Comparison of ENCODE assay signal across 8 cellular contexts in the genomic region with DNA sequence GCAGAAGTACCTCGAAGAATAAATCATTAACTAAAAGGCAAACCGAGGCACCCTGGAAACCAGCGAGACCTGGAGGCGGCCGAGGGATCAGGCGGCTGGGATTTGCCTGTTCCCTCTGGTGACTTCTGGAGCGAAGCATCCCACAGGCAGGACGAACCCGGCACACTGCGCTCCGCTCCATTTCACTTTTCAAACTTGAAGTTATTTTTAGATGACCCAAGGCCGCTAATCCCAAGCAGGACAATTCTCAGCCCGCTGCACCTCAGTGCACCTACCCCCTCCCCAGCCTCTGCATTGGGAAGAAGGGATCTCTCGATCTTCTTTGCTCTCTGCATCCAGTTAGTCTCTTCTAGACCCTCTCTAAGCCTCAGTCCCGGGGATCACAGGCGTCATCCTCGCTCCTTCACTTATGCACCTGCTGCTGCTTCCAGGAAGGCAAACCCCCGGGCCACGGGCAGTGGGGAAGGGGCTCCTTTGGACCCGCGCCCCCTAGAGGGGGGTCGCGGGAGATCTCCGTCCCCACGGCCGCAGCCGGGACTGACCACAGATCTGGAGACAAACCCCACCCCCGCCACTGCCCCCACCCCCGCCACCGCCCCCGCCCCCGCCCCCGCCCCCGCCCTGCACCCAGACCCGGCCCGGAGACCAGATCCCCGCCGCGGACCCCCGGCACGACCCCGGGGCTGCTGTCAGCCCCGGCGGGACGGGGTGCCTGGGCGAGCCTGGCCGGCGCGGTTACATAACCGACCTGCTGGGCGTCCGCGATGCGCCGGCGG. TPM values are rescaled to one million over a fixed set of nuclear protein-coding genes. Genes with fewer than 3 reads are reported as not detected.
A peak's percentile ranks its signal among the peaks of the same experiment; 100 is the strongest.
DNase-seq lines count a peak whose midpoint lies in the region; ATAC-seq and TF ChIP-seq lines count a peak whose summit lies in the region.

No MANE protein-coding gene starts in this region.

- H3K4me3 Mint-ChIP-seq in T-helper 1 cell treated with Interleukin-12 subunit alpha and Interleukin-12 subunit beta and Interleukin-4 antibody, amounts not matched to agents 30 μg/mL and 1 μg/mL, for 36 hours, result peak overlapping the region; percentile 29
- peak overlapping the region; percentile 66 for H3K4me3 Mint-ChIP-seq in endodermal cell

- H3K36me3 ChIP-seq in NT2/D1 (ENCODE audit: insufficient read depth, insufficient read length, low read length) (no peaks in the 10 kb centered on the region), endodermal cell (ENCODE audit: control insufficient read depth, insufficient read depth, low read length) (no peaks in the 10 kb centered on the region), mucosa of descending colon (ENCODE audit: low read depth) (no peaks in the 10 kb centered on the region), vagina (no peaks in the 10 kb centered on the region)

- H3K4me3 ChIP-seq in NT2/D1 (ENCODE audit: insufficient read length, low read depth), result peak overlapping the region; percentile 58
- peak overlapping the region; percentile 72 for H3K4me3 ChIP-seq in endodermal cell (ENCODE audit: low read length)
- H3K4me3 ChIP-seq in mucosa of descending colon, result peak overlapping the region; percentile 25
- peak overlapping the region; percentile 70 to 90 for H3K4me3 ChIP-seq in vagina

- no peak for TF ChIP-seq POLR2A in vagina (IDR thresholded peaks at IDR 0.05)

- H3K4me1 ChIP-seq in NT2/D1 (ENCODE audit: insufficient read depth, insufficient read length) (peaks cover 2% of the 10 kb centered on the region), endodermal cell (ENCODE audit: control insufficient read depth, insufficient read depth, low read length) (peaks cover 10% of the 10 kb centered on the region), mucosa of descending colon (ENCODE audit: low read depth) (peaks cover 4% of the 10 kb centered on the region), vagina (peaks cover 11% of the 10 kb centered on the region)

- 12 to 29% methylated on average over 30 to 54 of the region's 56 CpGs for WGBS in endodermal cell (ENCODE audit: insufficient coverage in 1 of 2, insufficient read length in 1 of 2), 2 experiments

- ATAC-seq in mucosa of descending colon (no peak), HG03097 (IDR thresholded peaks at IDR 0.05; ENCODE audit: low FRiP score, unreplicated experiment) (no peak), HG03457 (IDR thresholded peaks at IDR 0.05; ENCODE audit: unreplicated experiment) (no peak)

- TF ChIP-seq CTCF in endodermal cell (conservative IDR thresholded peaks at IDR 0.05) (peak; percentile 80), mucosa of descending colon (IDR thresholded peaks at IDR 0.05) (no peak), vagina (IDR thresholded peaks at IDR 0.05) (no peak)

- H3K9me3 ChIP-seq in NT2/D1 (ENCODE audit: insufficient read depth, low read length) (no peaks in the 10 kb centered on the region), endodermal cell (ENCODE audit: control insufficient read depth, low read length) (no peaks in the 10 kb centered on the region), mucosa of descending colon (no peaks in the 10 kb centered on the region), vagina (no peaks in the 10 kb centered on the region)

- peaks cover 3% of the 10 kb centered on the region for H3K4me1 Mint-ChIP-seq in T-helper 1 cell treated with Interleukin-12 subunit alpha and Interleukin-12 subunit beta and Interleukin-4 antibody, amounts not matched to agents 30 μg/mL and 1 μg/mL, for 36 hours (ENCODE audit: low read depth)
- H3K4me1 Mint-ChIP-seq in endodermal cell, result peaks cover 45% of the 10 kb centered on the region

- H3K27ac ChIP-seq in endodermal cell (ENCODE audit: low read depth, low read length) (no peak overlapping the region), vagina (peak overlapping the region; percentile 84)

- H3K27ac Mint-ChIP-seq in T-helper 1 cell treated with Interleukin-12 subunit alpha and Interleukin-12 subunit beta and Interleukin-4 antibody, amounts not matched to agents 30 μg/mL and 1 μg/mL, for 36 hours, result no peak overlapping the region
- H3K27ac Mint-ChIP-seq in endodermal cell, result peak overlapping the region; percentile 33

- intact Hi-C loops in mucosa of descending colon (cut with DNase I, micrococcal nuclease), result no loop called here
- intact Hi-C loops in vagina (cut with DNase I), result loop anchor here (10.0 kb wide), 1 partner anchor 134 kb away; no protein-coding TSS in a partner anchor

- no peaks in the 10 kb centered on the region for H3K36me3 Mint-ChIP-seq in T-helper 1 cell treated with Interleukin-12 subunit alpha and Interleukin-12 subunit beta and Interleukin-4 antibody, amounts not matched to agents 30 μg/mL and 1 μg/mL, for 36 hours (ENCODE audit: low read depth)
- no peaks in the 10 kb centered on the region for H3K36me3 Mint-ChIP-seq in endodermal cell (ENCODE audit: low read depth)

- DNase-seq in T-helper 1 cell (no peak), NT2/D1 (ENCODE audit: low read depth, low spot score) (no peak), endodermal cell (peak; percentile 90), mucosa of descending colon (peak; percentile 15 to 56 (median 41)), vagina (ENCODE audit: extremely low spot score in 2 of 2) (no peak)

- H3K27me3 ChIP-seq in NT2/D1 (ENCODE audit: insufficient read depth, insufficient read length) (peaks cover 34% of the 10 kb centered on the region), endodermal cell (ENCODE audit: control insufficient read depth, insufficient read depth, low read length, poor library complexity, severe bottlenecking) (peaks cover 66% of the 10 kb centered on the region), vagina (no peaks in the 10 kb centered on the region)

- H3K27me3 Mint-ChIP-seq in T-helper 1 cell treated with Interleukin-12 subunit alpha and Interleukin-12 subunit beta and Interleukin-4 antibody, amounts not matched to agents 30 μg/mL and 1 μg/mL, for 36 hours (ENCODE audit: low read depth), result peaks cover 68% of the 10 kb centered on the region
- H3K27me3 Mint-ChIP-seq in endodermal cell (ENCODE audit: insufficient read depth), result peaks cover 70% of the 10 kb centered on the region

- H3K9ac ChIP-seq in NT2/D1 (ENCODE audit: insufficient read length, low read depth) (peak overlapping the region; percentile 70), endodermal cell (ENCODE audit: extremely low read depth, low read length, poor library complexity, severe bottlenecking) (no peak overlapping the region)

- no peaks in the 10 kb centered on the region for H3K9me3 Mint-ChIP-seq in T-helper 1 cell treated with Interleukin-12 subunit alpha and Interleukin-12 subunit beta and Interleukin-4 antibody, amounts not matched to agents 30 μg/mL and 1 μg/mL, for 36 hours
- no peaks in the 10 kb centered on the region for H3K9me3 Mint-ChIP-seq in endodermal cell

RNA-seq across cellular contexts. Expression of a gene that starts 0.6 kb away (rescaled TPM):
- 10 to 100 TPM; 15.7 to 16.7 TPM for total RNA-seq in endodermal cell
- polyA plus RNA-seq in endodermal cell (2013, experiment 1 of 2), result 7.7 TPM
- polyA plus RNA-seq in endodermal cell (2013, experiment 2 of 2), result 9.2 TPM
- 1 to 10 TPM; 5.1 to 6.6 (median 6.1) TPM for total RNA-seq in mucosa of descending colon
- 20.9 TPM for total RNA-seq in vagina

Comparison
In these comparisons a context has a peak if more than half of its experiments do, and no peak if none do; other contexts are left out.
1. DNase-seq: peak in endodermal cell (single experiment) and mucosa of descending colon (3 of 3); none in T-helper 1 cell (0 of 5), NT2/D1 (single experiment) and vagina (0 of 2).
2. H3K4me3 ChIP-seq: peak in every context shown above with its lines; median percentile 80 in vagina; 72 in endodermal cell; 58 in NT2/D1; 25 in mucosa of descending colon.